ENCODE assay signal across 7 cellular contexts in the genomic region with DNA sequence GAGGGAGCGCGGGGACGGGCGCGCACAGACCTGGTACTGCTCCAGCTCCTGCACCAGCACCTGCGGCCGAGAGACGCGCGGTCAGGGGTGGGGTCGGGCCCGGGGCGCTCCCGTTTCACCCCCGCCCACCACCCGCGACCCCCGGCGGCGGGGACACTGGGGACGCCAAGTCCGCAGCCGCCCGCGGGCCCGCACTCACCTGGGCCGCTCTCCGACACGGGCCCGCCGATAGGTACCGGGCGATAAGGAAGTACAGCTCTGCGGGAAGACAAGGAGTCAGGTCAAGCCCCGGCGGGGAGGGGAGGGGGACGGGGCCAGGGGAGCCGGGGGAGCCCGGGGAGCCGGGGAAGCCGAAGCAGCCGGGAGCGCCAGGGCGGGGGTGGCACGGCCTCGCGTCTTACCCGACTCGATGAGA. TPM values are rescaled to one million over a fixed set of nuclear protein-coding genes. Genes with fewer than 3 reads are reported as not detected.
DNase-seq lines count a peak whose midpoint lies in the region; ATAC-seq, FAIRE-seq and TF ChIP-seq lines count a peak whose summit lies in the region.

No MANE protein-coding gene starts in this region.

- H3K9me3 Mint-ChIP-seq in stimulated activated memory B cell treated with anti-CD40 and anti-IgM and Interleukin-4, amounts not matched to agents 10 μg/mL and 1 μg/mL and 100 μg/mL, for 72 hours, result no peaks in the 10 kb centered on the region

- no peak for TF ChIP-seq CTCF in GM12875 (IDR thresholded peaks at IDR 0.05; ENCODE audit: borderline replicate concordance, insufficient read depth, low read depth, low read length)
- no peak for TF ChIP-seq CTCF in kidney epithelial cell (IDR thresholded peaks at IDR 0.05; ENCODE audit: insufficient read depth, low read length, poor library complexity, severe bottlenecking)

- H3K36me3 Mint-ChIP-seq in stimulated activated memory B cell treated with anti-CD40 and anti-IgM and Interleukin-4, amounts not matched to agents 10 μg/mL and 1 μg/mL and 100 μg/mL, for 72 hours, result peaks cover 29% of the 10 kb centered on the region

- peaks cover 60% of the 10 kb centered on the region for H3K4me1 Mint-ChIP-seq in stimulated activated memory B cell treated with anti-CD40 and anti-IgM and Interleukin-4, amounts not matched to agents 10 μg/mL and 1 μg/mL and 100 μg/mL, for 72 hours

- no peak for FAIRE-seq in H54 (lab: Jason Lieb, UNC)

- H3K36me3 ChIP-seq in kidney epithelial cell (ENCODE audit: control insufficient read depth, insufficient read depth, low read length), result no peaks in the 10 kb centered on the region

- H3K4me3 Mint-ChIP-seq in stimulated activated memory B cell treated with anti-CD40 and anti-IgM and Interleukin-4, amounts not matched to agents 10 μg/mL and 1 μg/mL and 100 μg/mL, for 72 hours, result peak overlapping the region; percentile 98

- H3K27ac Mint-ChIP-seq in stimulated activated memory B cell treated with anti-CD40 and anti-IgM and Interleukin-4, amounts not matched to agents 10 μg/mL and 1 μg/mL and 100 μg/mL, for 72 hours, result peak overlapping the region; percentile 93

- DNase-seq in H54 (ENCODE audit: insufficient read length, low spot score) (peak; percentile 33), NCI-H2171 (lab: John Stamatoyannopoulos, UW) (peak; percentile 57), astrocyte of the hippocampus (ENCODE audit: low read depth, low spot score) (peak; percentile 44), kidney epithelial cell (ENCODE audit: low read depth) (no peak), RKO (ENCODE audit: low spot score) (no peak)

- H3K27me3 ChIP-seq in kidney epithelial cell (ENCODE audit: control insufficient read depth, insufficient read depth, low read length), result no peaks in the 10 kb centered on the region

- H3K27me3 Mint-ChIP-seq in stimulated activated memory B cell treated with anti-CD40 and anti-IgM and Interleukin-4, amounts not matched to agents 10 μg/mL and 1 μg/mL and 100 μg/mL, for 72 hours, result no peaks in the 10 kb centered on the region

- no peak for TF ChIP-seq POLR2A in H54 (IDR thresholded peaks at IDR 0.05; ENCODE audit: low read depth, low read length)

- peak; percentile 53 for ATAC-seq in stimulated activated memory B cell treated with anti-CD40 and anti-IgM and Interleukin-4, amounts not matched to agents 10 μg/mL and 1 μg/mL and 100 μg/mL, for 72 hours

- H3K4me3 ChIP-seq in GM12875 (ENCODE audit: low read depth, low read length) (peak overlapping the region; percentile 96), kidney epithelial cell (ENCODE audit: low read depth, low read length) (peak overlapping the region; percentile 58)

RNA-seq across cellular contexts. Expression of gene BRWD1, which starts 0.4 kb away (rescaled TPM):
- total RNA-seq in kidney epithelial cell, result 20.3 and 26.3 TPM in 2 replicates

RNA-seq across cellular contexts. Expression of gene HMGN1, which starts 35.8 kb away (rescaled TPM):
- 330 and 352 TPM in 2 replicates for total RNA-seq in kidney epithelial cell

Comparison
In these comparisons a context has a peak if more than half of its experiments do, and no peak if none do; other contexts are left out.
1. DNase-seq: peak in H54 (single experiment), NCI-H2171 (single experiment) and astrocyte of the hippocampus (single experiment); none in kidney epithelial cell (single experiment) and RKO (single experiment).